ENCODE assay signal across 33 cellular contexts in genomic region chr5:138925090-138925635, GRCh38. TPM values are rescaled to one million over a fixed set of nuclear protein-coding genes. Genes with fewer than 3 reads are reported as not detected.
"Had no signal": no experiment of that assay in that cellular context is flagged by ENCODE, and none has a peak within 500 bp of the region (broad histone marks: within the 10 kb centered on the region; RNA-seq: fewer than 3 reads in every experiment).

No MANE protein-coding gene starts in this region.

- H3K27me3 ChIP-seq: ascending aorta, cardiac muscle cell, Peyer's patch, SJSA1 had no signal

- H3K27ac ChIP-seq: cardiac muscle cell, KMS-11, Peyer's patch, SJSA1 had no signal

- H3K9me3 ChIP-seq: ascending aorta, Peyer's patch, SJSA1, SK-N-SH had no signal

- H3K4me2 ChIP-seq: KMS-11, SK-N-SH had no signal

- H3K4me3 ChIP-seq: ascending aorta, cardiac muscle cell, Peyer's patch, SJSA1 had no signal

- ATAC-seq: activated CD8-positive, alpha-beta T cell treated with anti-CD3 and anti-CD28 coated beads for 36 hours; activated T-cell treated with anti-CD3 and anti-CD28 coated beads, Interleukin-2, amount 50 U/mL, for 72 hours; activated T-helper 17 cell treated with anti-CD3 and anti-CD28 coated beads, Interleukin-2, amount 50 U/mL, for 72 hours; PC-3 had no signal

- DNase-seq: activated CD4-positive, alpha-beta T cell treated with anti-CD3 and anti-CD28 coated beads, Interleukin-2, amount 10 ng/mL, durations not matched to agents 24 days and 14 days; activated CD4-positive, alpha-beta T cell treated with anti-CD3 and anti-CD28 coated beads, Interleukin-2, amount 50 U/mL, for 4 hours; activated CD8-positive, alpha-beta T cell treated with anti-CD3 and anti-CD28 coated beads for 36 hours; activated effector memory CD4-positive, alpha-beta T cell treated with anti-CD3 and anti-CD28 coated beads, Interleukin-2, amount 50 U/mL, for 16 hours; activated naive CD4-positive, alpha-beta T cell; activated naive CD4-positive, alpha-beta T cell treated with anti-CD3 and anti-CD28 coated beads, Interleukin-2, amount 50 U/mL, for 16 hours; activated naive CD8-positive, alpha-beta T cell treated with anti-CD3 and anti-CD28 coated beads for 36 hours; activated T-cell treated with anti-CD3 and anti-CD28 coated beads, Interleukin-2, amount 50 U/mL, for 1 hour; activated T-cell treated with anti-CD3 and anti-CD28 coated beads, Interleukin-2, amount 50 U/mL, for 72 hours; amygdala; NCI-H1092 treated with DMSO at 0.1 percent for 48 hours; NCI-H1417; NCI-H146; NCI-H187; NCI-H2029 treated with DMSO at 0.1 percent for 48 hours; NCI-H2107; NCI-H2171; NCI-H510A; NCI-H526; NCI-H748 treated with DMSO at 0.1 percent for 48 hours; NK-92 treated with Interleukin-12 subunit alpha and Interleukin-12 subunit beta, amount 100 ng/mL, for 24 hours; PC-3; Peyer's patch; RPMI8226; SHP77 treated with DMSO at 0.1 percent for 48 hours; SK-N-SH had no signal

RNA-seq across cellular contexts. Expression of gene LRRTM2, which starts 50.0 kb away (rescaled TPM):
- total RNA-seq: activated CD8-positive, alpha-beta memory T cell treated with anti-CD3 and anti-CD28 coated beads for 36 hours; activated CD8-positive, alpha-beta T cell treated with anti-CD3 and anti-CD28 coated beads for 36 hours; activated naive CD8-positive, alpha-beta T cell treated with anti-CD3 and anti-CD28 coated beads for 36 hours; ascending aorta; cardiac muscle cell; M059J; PC-3 had no signal
